ENCODE assay signal across 3 cellular contexts in genomic region chr13:67416047-67416925, GRCh38.
TF ChIP-seq lines count a peak whose summit lies in the region.

No MANE protein-coding gene starts in this region.

TF ChIP-seq in A549, 52 proteins besides CTCF, POLR2A, EP300 and RAD21 (continued from another document):
- no peak for TF ChIP-seq TFCP2L1 (CRISPR knock-in tag; IDR thresholded peaks at IDR 0.05)
- TF ChIP-seq MAFK (IDR thresholded peaks at IDR 0.05; ENCODE audit: partially characterized antibody): no peak
- TF ChIP-seq ESRRA (IDR thresholded peaks at IDR 0.05; ENCODE audit: borderline replicate concordance, low read length): no peak
- TF ChIP-seq PHF8 (IDR thresholded peaks at IDR 0.05; ENCODE audit: borderline replicate concordance, low read depth): no peak

TF ChIP-seq in Ishikawa, 13 proteins besides CTCF, POLR2A, EP300 and RAD21 (continued from another document):
- no peak for TF ChIP-seq USF1 (IDR thresholded peaks at IDR 0.05)
- TF ChIP-seq NFIC (IDR thresholded peaks at IDR 0.05): no peak
- no peak for TF ChIP-seq MAX (IDR thresholded peaks at IDR 0.05)
- no peak for TF ChIP-seq TEAD4 (IDR thresholded peaks at IDR 0.05)
- TF ChIP-seq TCF12 (IDR thresholded peaks at IDR 0.05; ENCODE audit: low read depth): no peak

TF ChIP-seq in H1, 55 proteins besides CTCF, POLR2A, EP300 and RAD21 (continued from another document):
- TF ChIP-seq MAX (IDR thresholded peaks at IDR 0.05): peak; percentile 41; the same call in 1 of the 2 replicates
TF ChIP-seq in H1: peak in this region for 2.
